Comparison of ENCODE assay signal across 1 cellular context in the genomic region with DNA sequence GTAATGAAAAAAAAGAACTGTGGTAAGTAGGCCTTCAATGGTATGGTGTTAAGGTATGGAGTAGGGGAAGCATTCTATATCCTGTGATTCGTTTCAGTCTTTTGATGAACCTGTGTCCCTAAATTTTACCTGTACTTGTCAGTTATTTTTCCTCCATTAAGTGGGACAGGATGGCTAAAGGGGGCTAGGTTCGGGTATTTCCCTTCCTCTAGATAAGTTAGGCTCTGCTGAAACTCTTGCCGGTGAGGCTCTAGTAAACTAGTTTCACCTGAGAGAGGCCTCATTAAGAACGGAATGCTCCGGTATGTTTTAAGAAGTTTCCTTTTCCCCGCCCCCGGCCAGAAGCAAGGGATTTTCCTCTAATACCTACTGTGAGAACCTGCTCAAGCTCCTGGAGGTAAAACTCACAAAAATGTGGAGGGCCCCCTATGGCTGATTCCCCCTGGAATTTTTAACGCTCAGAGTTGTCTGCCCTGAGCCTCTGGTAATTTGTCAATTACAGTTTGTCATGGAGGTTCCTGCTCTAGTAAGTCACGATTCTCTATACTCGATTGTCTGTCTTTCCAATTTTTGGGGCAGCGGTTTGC.
TF ChIP-seq lines count a peak whose summit lies in the region.

No MANE protein-coding gene starts in this region.

TF ChIP-seq in GM12878, 131 proteins besides CTCF, POLR2A, EP300 and RAD21:
- TF ChIP-seq, protein P1, sequence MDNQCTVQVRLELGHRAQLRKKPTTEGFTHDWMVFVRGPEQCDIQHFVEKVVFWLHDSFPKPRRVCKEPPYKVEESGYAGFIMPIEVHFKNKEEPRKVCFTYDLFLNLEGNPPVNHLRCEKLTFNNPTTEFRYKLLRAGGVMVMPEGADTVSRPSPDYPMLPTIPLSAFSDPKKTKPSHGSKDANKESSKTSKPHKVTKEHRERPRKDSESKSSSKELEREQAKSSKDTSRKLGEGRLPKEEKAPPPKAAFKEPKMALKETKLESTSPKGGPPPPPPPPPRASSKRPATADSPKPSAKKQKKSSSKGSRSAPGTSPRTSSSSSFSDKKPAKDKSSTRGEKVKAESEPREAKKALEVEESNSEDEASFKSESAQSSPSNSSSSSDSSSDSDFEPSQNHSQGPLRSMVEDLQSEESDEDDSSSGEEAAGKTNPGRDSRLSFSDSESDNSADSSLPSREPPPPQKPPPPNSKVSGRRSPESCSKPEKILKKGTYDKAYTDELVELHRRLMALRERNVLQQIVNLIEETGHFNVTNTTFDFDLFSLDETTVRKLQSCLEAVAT (IDR thresholded peaks at IDR 0.05), result no peak
